In genomic region chr5:169637085-169637855, GRCh38 we compare ENCODE assay signal across 8 cellular contexts. TPM values are rescaled to one million over a fixed set of nuclear protein-coding genes. Genes with fewer than 3 reads are reported as not detected.
DNase-seq lines count a peak whose midpoint lies in the region; ATAC-seq and TF ChIP-seq lines count a peak whose summit lies in the region.

Gene DOCK2 (plus strand): TSS chr5:169637275. CDS start chr5:169637327, 52 bp downstream.

- H3K27me3 ChIP-seq in Peyer's patch: no peaks in the 10 kb centered on the region

- ATAC-seq in HG02763 (IDR thresholded peaks at IDR 0.05; ENCODE audit: unreplicated experiment): peak; percentile 94

- no peaks in the 10 kb centered on the region for H3K4me1 ChIP-seq in Peyer's patch

- H3K9me3 ChIP-seq in Peyer's patch: no peaks in the 10 kb centered on the region

- DNase-seq in Peyer's patch (peak in 2 of 3 donors; percentile 85 to 88), HuH-7.5 (ENCODE audit: low spot score) (no peak), middle frontal gyrus (ENCODE audit: extremely low spot score, low spot score) (no peak)
- peak; percentile 15 to 59 (median 35) for DNase-seq in activated naive CD4-positive, alpha-beta T cell (lab: John Stamatoyannopoulos, UW)
- peak; percentile 47 to 63 for DNase-seq in stimulated activated CD4-positive, alpha-beta T cell treated with anti-CD3 and anti-CD28 coated beads, Interleukin-15, amount 100 ng/mL, for 48 hours (ENCODE audit: low read depth in 2 of 2)

- peak within 1 kb of the TSS; percentile 55 to 86 (median 64) for H3K4me3 ChIP-seq in Peyer's patch
- H3K4me3 ChIP-seq in iPS-11a (ENCODE audit: low read depth, low read length): peak within 1 kb of the TSS; percentile 60

- no peak for TF ChIP-seq CTCF in Peyer's patch (IDR thresholded peaks at IDR 0.05)

- peak within 1 kb of the TSS; percentile 76 to 93 (median 82) for H3K27ac ChIP-seq in Peyer's patch

- TF ChIP-seq POLR2A in GM15510 (IDR thresholded peaks at IDR 0.05; ENCODE audit: borderline replicate concordance, extremely low read depth, insufficient read length) (peak; percentile 79), Peyer's patch (IDR thresholded peaks at IDR 0.05) (no peak)

- no peaks in the 10 kb centered on the region for H3K36me3 ChIP-seq in Peyer's patch

RNA-seq across cellular contexts. Expression of gene DOCK2, which starts in this region (rescaled TPM):
- 100 to 1,000 TPM in 1 of 4 donors, 10 to 100 TPM in 3; 13.8 to 200 (median 17.8) TPM for total RNA-seq in Peyer's patch

Comparison
In these comparisons a context has a peak if more than half of its experiments do, and no peak if none do; other contexts are left out.
1. DNase-seq: peak in Peyer's patch (2 of 3), activated naive CD4-positive, alpha-beta T cell (4 of 4) and stimulated activated CD4-positive, alpha-beta T cell treated with anti-CD3 and anti-CD28 coated beads, Interleukin-15, amount 100 ng/mL, for 48 hours (2 of 2); none in HuH-7.5 (single experiment) and middle frontal gyrus (single experiment).